In the genomic region with DNA sequence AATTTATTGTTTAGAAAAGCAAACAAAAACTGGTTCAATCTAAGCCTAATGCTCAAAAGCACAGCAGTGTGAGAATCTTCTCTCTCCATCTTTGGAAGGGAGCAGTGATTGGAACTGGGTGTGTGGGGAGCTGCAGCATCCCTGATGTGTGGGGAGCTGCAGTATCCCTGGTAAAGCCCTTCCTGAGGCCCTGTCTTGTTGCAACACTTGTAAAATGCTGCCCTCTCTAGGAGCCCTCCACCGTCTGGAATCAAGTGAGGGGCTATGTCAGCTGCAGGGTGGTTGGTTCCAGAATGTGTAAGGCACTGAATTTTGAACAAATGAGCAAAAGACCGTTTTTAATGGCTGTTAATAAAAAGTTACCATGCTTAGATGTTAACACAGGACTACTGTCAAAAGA, we compare ENCODE assay signal across 1 cellular context.
TF ChIP-seq lines count a peak whose summit lies in the region.

No MANE protein-coding gene starts in this region.

TF ChIP-seq in HepG2, 621 proteins besides CTCF, POLR2A, EP300 and RAD21 (continued from another document):
- TF ChIP-seq, protein P1, sequence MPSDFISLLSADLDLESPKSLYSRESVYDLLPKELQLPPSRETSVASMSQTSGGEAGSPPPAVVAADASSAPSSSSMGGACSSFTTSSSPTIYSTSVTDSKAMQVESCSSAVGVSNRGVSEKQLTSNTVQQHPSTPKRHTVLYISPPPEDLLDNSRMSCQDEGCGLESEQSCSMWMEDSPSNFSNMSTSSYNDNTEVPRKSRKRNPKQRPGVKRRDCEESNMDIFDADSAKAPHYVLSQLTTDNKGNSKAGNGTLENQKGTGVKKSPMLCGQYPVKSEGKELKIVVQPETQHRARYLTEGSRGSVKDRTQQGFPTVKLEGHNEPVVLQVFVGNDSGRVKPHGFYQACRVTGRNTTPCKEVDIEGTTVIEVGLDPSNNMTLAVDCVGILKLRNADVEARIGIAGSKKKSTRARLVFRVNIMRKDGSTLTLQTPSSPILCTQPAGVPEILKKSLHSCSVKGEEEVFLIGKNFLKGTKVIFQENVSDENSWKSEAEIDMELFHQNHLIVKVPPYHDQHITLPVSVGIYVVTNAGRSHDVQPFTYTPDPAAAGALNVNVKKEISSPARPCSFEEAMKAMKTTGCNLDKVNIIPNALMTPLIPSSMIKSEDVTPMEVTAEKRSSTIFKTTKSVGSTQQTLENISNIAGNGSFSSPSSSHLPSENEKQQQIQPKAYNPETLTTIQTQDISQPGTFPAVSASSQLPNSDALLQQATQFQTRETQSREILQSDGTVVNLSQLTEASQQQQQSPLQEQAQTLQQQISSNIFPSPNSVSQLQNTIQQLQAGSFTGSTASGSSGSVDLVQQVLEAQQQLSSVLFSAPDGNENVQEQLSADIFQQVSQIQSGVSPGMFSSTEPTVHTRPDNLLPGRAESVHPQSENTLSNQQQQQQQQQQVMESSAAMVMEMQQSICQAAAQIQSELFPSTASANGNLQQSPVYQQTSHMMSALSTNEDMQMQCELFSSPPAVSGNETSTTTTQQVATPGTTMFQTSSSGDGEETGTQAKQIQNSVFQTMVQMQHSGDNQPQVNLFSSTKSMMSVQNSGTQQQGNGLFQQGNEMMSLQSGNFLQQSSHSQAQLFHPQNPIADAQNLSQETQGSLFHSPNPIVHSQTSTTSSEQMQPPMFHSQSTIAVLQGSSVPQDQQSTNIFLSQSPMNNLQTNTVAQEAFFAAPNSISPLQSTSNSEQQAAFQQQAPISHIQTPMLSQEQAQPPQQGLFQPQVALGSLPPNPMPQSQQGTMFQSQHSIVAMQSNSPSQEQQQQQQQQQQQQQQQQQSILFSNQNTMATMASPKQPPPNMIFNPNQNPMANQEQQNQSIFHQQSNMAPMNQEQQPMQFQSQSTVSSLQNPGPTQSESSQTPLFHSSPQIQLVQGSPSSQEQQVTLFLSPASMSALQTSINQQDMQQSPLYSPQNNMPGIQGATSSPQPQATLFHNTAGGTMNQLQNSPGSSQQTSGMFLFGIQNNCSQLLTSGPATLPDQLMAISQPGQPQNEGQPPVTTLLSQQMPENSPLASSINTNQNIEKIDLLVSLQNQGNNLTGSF (CRISPR knock-in tag; IDR thresholded peaks at IDR 0.05): no peak
- TF ChIP-seq DBP (CRISPR knock-in tag; IDR thresholded peaks at IDR 0.05; ENCODE audit: not compliant biosample characterization) (no peak), ZHX1 (CRISPR knock-in tag; IDR thresholded peaks at IDR 0.05; ENCODE audit: low read depth) (no peak), ARID3A (IDR thresholded peaks at IDR 0.05; ENCODE audit: low read depth, low read length) (no peak), HMGXB4 (CRISPR knock-in tag; IDR thresholded peaks at IDR 0.05; ENCODE audit: borderline replicate concordance in 1 of 2, low read depth in 1 of 2) (no peak), MTF2 (CRISPR knock-in tag; IDR thresholded peaks at IDR 0.05; ENCODE audit: borderline replicate concordance) (no peak), ZFP37 (CRISPR knock-in tag; IDR thresholded peaks at IDR 0.05; ENCODE audit: borderline replicate concordance) (no peak), KAT2B (IDR thresholded peaks at IDR 0.05; ENCODE audit: borderline replicate concordance, low read depth, low read length) (no peak), KAT8 (CRISPR knock-in tag; IDR thresholded peaks at IDR 0.05) (no peak), ZNF337 (CRISPR knock-in tag; IDR thresholded peaks at IDR 0.05; ENCODE audit: borderline replicate concordance, low read depth) (no peak), ZFP36L2 (CRISPR knock-in tag; IDR thresholded peaks at IDR 0.05) (no peak)
